8 cellular contexts compared by ENCODE assay signal in genomic region chr3:23805881-23806321, GRCh38. TPM values are rescaled to one million over a fixed set of nuclear protein-coding genes. Genes with fewer than 3 reads are reported as not detected.
DNase-seq lines count a peak whose midpoint lies in the region; ATAC-seq and TF ChIP-seq lines count a peak whose summit lies in the region.

Gene UBE2E1, plus strand, starts transcription at chr3:23805955. Its CDS starts 1,315 bp downstream, at chr3:23807270.

- no peaks in the 10 kb centered on the region for H3K27me3 ChIP-seq in subcutaneous abdominal adipose tissue (ENCODE audit: control insufficient read depth in 5 of 5, insufficient read depth in 4 of 5, low read length in 5 of 5)

- H3K4me3 ChIP-seq in subcutaneous abdominal adipose tissue (ENCODE audit: low read depth in 1 of 5, low read length in 5 of 5), result peak within 1 kb of the TSS; percentile 68 to 87 (median 77)

- no peaks in the 10 kb centered on the region for H3K36me3 ChIP-seq in subcutaneous abdominal adipose tissue (ENCODE audit: control insufficient read depth in 5 of 5, insufficient read depth in 5 of 5, low read length in 5 of 5)

- peaks cover 38% of the 10 kb centered on the region for H3K36me3 Mint-ChIP-seq in activated T-helper 2 cell treated with anti-CD3 and anti-CD28 coated beads, Interferon-gamma antibody, Interleukin-2, Interleukin-4, amounts not matched to agents 10 μg/mL and 5 μg/mL and 100 μg/mL, durations not matched to agents 14 hours and 24 hours and 36 hours (ENCODE audit: low read depth)
- H3K36me3 Mint-ChIP-seq in natural killer cell treated with Interleukin-12 subunit alpha and Interleukin-12 subunit beta and Interleukin-15 and Interleukin-18, amount 100 ng/mL, for 72 hours, result peaks cover 6% of the 10 kb centered on the region

- no peaks in the 10 kb centered on the region for H3K9me3 Mint-ChIP-seq in activated T-helper 2 cell treated with anti-CD3 and anti-CD28 coated beads, Interferon-gamma antibody, Interleukin-2, Interleukin-4, amounts not matched to agents 10 μg/mL and 5 μg/mL and 100 μg/mL, durations not matched to agents 14 hours and 24 hours and 36 hours
- no peaks in the 10 kb centered on the region for H3K9me3 Mint-ChIP-seq in natural killer cell treated with Interleukin-12 subunit alpha and Interleukin-12 subunit beta and Interleukin-15 and Interleukin-18, amount 100 ng/mL, for 72 hours

- peaks cover 40% of the 10 kb centered on the region for H3K4me1 Mint-ChIP-seq in activated T-helper 2 cell treated with anti-CD3 and anti-CD28 coated beads, Interferon-gamma antibody, Interleukin-2, Interleukin-4, amounts not matched to agents 10 μg/mL and 5 μg/mL and 100 μg/mL, durations not matched to agents 14 hours and 24 hours and 36 hours (ENCODE audit: low read depth)
- H3K4me1 Mint-ChIP-seq in natural killer cell treated with Interleukin-12 subunit alpha and Interleukin-12 subunit beta and Interleukin-15 and Interleukin-18, amount 100 ng/mL, for 72 hours (ENCODE audit: low read depth in 2 of 2), result peaks cover 36 to 39% of the 10 kb centered on the region in 2 donors

- peak within 1 kb of the TSS; percentile 91 for H3K4me3 Mint-ChIP-seq in activated T-helper 2 cell treated with anti-CD3 and anti-CD28 coated beads, Interferon-gamma antibody, Interleukin-2, Interleukin-4, amounts not matched to agents 10 μg/mL and 5 μg/mL and 100 μg/mL, durations not matched to agents 14 hours and 24 hours and 36 hours (ENCODE audit: low read depth)
- H3K4me3 Mint-ChIP-seq in natural killer cell treated with Interleukin-12 subunit alpha and Interleukin-12 subunit beta and Interleukin-15 and Interleukin-18, amount 100 ng/mL, for 72 hours, result peak within 1 kb of the TSS; percentile 88

- no peaks in the 10 kb centered on the region for H3K9me3 ChIP-seq in subcutaneous abdominal adipose tissue (ENCODE audit: control insufficient read depth in 5 of 5, low read length in 5 of 5)

- no peak; the same call in 1 of the 2 replicates for TF ChIP-seq CTCF in C4-2B (conservative IDR thresholded peaks at IDR 0.05)

- intact Hi-C loops in activated T-helper 2 cell treated with anti-CD3 and anti-CD28 coated beads, Interferon-gamma antibody, Interleukin-2, Interleukin-4, amounts not matched to agents 10 μg/mL and 5 μg/mL and 100 μg/mL, durations not matched to agents 14 hours and 24 hours and 36 hours (cut with micrococcal nuclease), result loop anchor here (5.0 to 10.0 kb wide), 2 partner anchors 601 to 881 kb away; partner anchors contain the start of gene UBE2E2

- H3K27ac ChIP-seq in C4-2B (peak within 1 kb of the TSS; percentile 92), subcutaneous abdominal adipose tissue (ENCODE audit: low read depth, low read length) (peak within 1 kb of the TSS; percentile 82)

- peak; percentile 78 for DNase-seq in RPMI7951 (ENCODE audit: low read depth)
- peak; percentile 55 for DNase-seq in activated T-helper 2 cell treated with anti-CD3 and anti-CD28 coated beads, Interferon-gamma antibody, Interleukin-2, Interleukin-4, amounts not matched to agents 10 μg/mL and 5 μg/mL and 100 μg/mL, durations not matched to agents 14 hours and 24 hours and 36 hours (ENCODE audit: low spot score)
- DNase-seq in fibroblast of peridontal ligament (ENCODE audit: extremely low read depth), result peak; percentile 67
- peak; percentile 77 for DNase-seq in natural killer cell treated with Interleukin-12 subunit alpha and Interleukin-12 subunit beta and Interleukin-15 and Interleukin-18, amount 100 ng/mL, for 72 hours (ENCODE audit: low spot score)

- peak within 1 kb of the TSS; percentile 94 for H3K27ac Mint-ChIP-seq in activated T-helper 2 cell treated with anti-CD3 and anti-CD28 coated beads, Interferon-gamma antibody, Interleukin-2, Interleukin-4, amounts not matched to agents 10 μg/mL and 5 μg/mL and 100 μg/mL, durations not matched to agents 14 hours and 24 hours and 36 hours
- H3K27ac Mint-ChIP-seq in natural killer cell treated with Interleukin-12 subunit alpha and Interleukin-12 subunit beta and Interleukin-15 and Interleukin-18, amount 100 ng/mL, for 72 hours, result peak within 1 kb of the TSS; percentile 72 to 94

- peak; percentile 58 for ATAC-seq in HG03378 (IDR thresholded peaks at IDR 0.05; ENCODE audit: unreplicated experiment)
- ATAC-seq in natural killer cell treated with Interleukin-12 subunit alpha and Interleukin-12 subunit beta and Interleukin-15 and Interleukin-18, amount 100 ng/mL, for 72 hours, result peak; percentile 90 to 91

- H3K9ac ChIP-seq in subcutaneous abdominal adipose tissue (ENCODE audit: low read length in 5 of 5), result peak within 1 kb of the TSS in 4 of 5 donors; percentile 71 to 87 (median 80)

- H3K4me1 ChIP-seq in subcutaneous abdominal adipose tissue (ENCODE audit: control insufficient read depth in 5 of 5, insufficient read depth in 5 of 5, low read length in 5 of 5), result peaks cover 0 to 35% (median 29%) of the 10 kb centered on the region in 5 donors

- TF ChIP-seq POLR2A in GM19099 (IDR thresholded peaks at IDR 0.05; ENCODE audit: extremely low read depth, insufficient read length, low read depth), result peak; percentile 83

- H3K27me3 Mint-ChIP-seq in activated T-helper 2 cell treated with anti-CD3 and anti-CD28 coated beads, Interferon-gamma antibody, Interleukin-2, Interleukin-4, amounts not matched to agents 10 μg/mL and 5 μg/mL and 100 μg/mL, durations not matched to agents 14 hours and 24 hours and 36 hours (ENCODE audit: low read depth), result peaks cover 25% of the 10 kb centered on the region
- H3K27me3 Mint-ChIP-seq in natural killer cell treated with Interleukin-12 subunit alpha and Interleukin-12 subunit beta and Interleukin-15 and Interleukin-18, amount 100 ng/mL, for 72 hours, result no peaks in the 10 kb centered on the region

RNA-seq across cellular contexts. Expression of gene UBE2E1, which starts in this region (rescaled TPM):
- 153 and 179 TPM in 2 replicates for total RNA-seq in RPMI7951 (2014; rRNA removed; shearing (Covaris generic))
- 63.9 and 70.2 TPM in 2 replicates for total RNA-seq in activated T-helper 2 cell treated with anti-CD3 and anti-CD28 coated beads, Interferon-gamma antibody, Interleukin-2, Interleukin-4, amounts not matched to agents 10 μg/mL and 5 μg/mL and 100 μg/mL, durations not matched to agents 14 hours and 24 hours and 36 hours
- 10 to 100 TPM; 56.5 to 68.5 TPM for total RNA-seq in natural killer cell treated with Interleukin-12 subunit alpha and Interleukin-12 subunit beta and Interleukin-15 and Interleukin-18, amount 100 ng/mL, for 72 hours

Comparison
In these comparisons a context has a peak if more than half of its experiments do, and no peak if none do; other contexts are left out.
1. Peak in every context shown above with its lines: DNase-seq, ATAC-seq, H3K4me3 ChIP-seq and H3K27ac ChIP-seq.